ENCODE assay signal across 13 cellular contexts in the genomic region with DNA sequence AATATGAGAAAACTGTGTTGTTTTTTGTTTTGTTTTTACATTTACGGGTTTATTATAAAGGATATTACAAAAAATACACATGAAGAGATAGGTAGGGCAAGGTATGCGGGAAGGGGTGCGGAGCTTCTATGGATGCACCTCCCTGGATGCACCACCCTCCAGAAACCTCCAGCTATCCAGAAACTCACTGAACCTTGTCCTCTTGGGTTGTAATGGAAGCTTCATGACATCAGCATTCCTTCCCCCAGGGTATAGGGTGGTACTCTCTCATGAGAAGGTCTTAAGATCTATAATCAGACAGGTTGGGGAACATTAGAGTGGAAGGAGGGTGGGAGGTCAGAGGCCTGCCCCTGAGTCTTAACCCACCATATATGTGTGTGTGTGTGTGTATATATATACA. TPM values are rescaled to one million over a fixed set of nuclear protein-coding genes. Genes with fewer than 3 reads are reported as not detected.
DNase-seq lines count a peak whose midpoint lies in the region; ATAC-seq, FAIRE-seq and TF ChIP-seq lines count a peak whose summit lies in the region.
"Had no signal": no experiment of that assay in that cellular context is flagged by ENCODE, and none has a peak within 500 bp of the region (broad histone marks: within the 10 kb centered on the region; RNA-seq: fewer than 3 reads in every experiment).

No MANE protein-coding gene starts in this region.

- peaks cover 6% of the 10 kb centered on the region for H3K9me3 Mint-ChIP-seq in activated naive CD4-positive, alpha-beta T cell treated with anti-CD3 and anti-CD28 coated beads for 36 hours
- H3K9me3 Mint-ChIP-seq: GM23338 had no signal

- FAIRE-seq in GM12892 (lab: Jason Lieb, UNC) (peak; percentile 5), small intestine (lab: Jason Lieb, UNC) (no peak)
- FAIRE-seq: H54 had no signal

- no peak overlapping the region for H3K4me3 ChIP-seq in small intestine (ENCODE audit: low read depth in 1 of 2, low read length in 2 of 2)
- H3K4me3 ChIP-seq: BLaER1 treated with 17β-estradiol and CSF1 and Interleukin-3, amounts not matched to agents 10 nM and 100 nM; GM23338 had no signal

- H3K27ac Mint-ChIP-seq in activated naive CD4-positive, alpha-beta T cell treated with anti-CD3 and anti-CD28 coated beads for 36 hours: no peak overlapping the region
- H3K27ac Mint-ChIP-seq: B cell; CD8-positive, alpha-beta T cell; GM23338 had no signal

- no peaks in the 10 kb centered on the region for H3K4me1 ChIP-seq in small intestine (ENCODE audit: control insufficient read depth in 2 of 2, insufficient read depth in 1 of 2, low read depth in 1 of 2, low read length in 1 of 2)

- H3K9me3 ChIP-seq in small intestine (ENCODE audit: control insufficient read depth, low read depth): no peaks in the 10 kb centered on the region

- H3K36me3 ChIP-seq in small intestine (ENCODE audit: control insufficient read depth in 2 of 2, insufficient read depth in 2 of 2, low read length in 2 of 2): no peaks in the 10 kb centered on the region

- CTCF ChIA-PET in activated naive CD4-positive, alpha-beta T cell treated with anti-CD3 and anti-CD28 coated beads for 36 hours (lab: Charles Lee): no interaction called here

- intact Hi-C loops in left colon (cut with DNase I, micrococcal nuclease): no loop called here
- intact Hi-C loops in activated naive CD4-positive, alpha-beta T cell treated with anti-CD3 and anti-CD28 coated beads for 36 hours (cut with micrococcal nuclease): no loop called here

- no peaks in the 10 kb centered on the region for H3K36me3 Mint-ChIP-seq in activated naive CD4-positive, alpha-beta T cell treated with anti-CD3 and anti-CD28 coated beads for 36 hours (ENCODE audit: low read depth)
- H3K36me3 Mint-ChIP-seq: CD8-positive, alpha-beta T cell had no signal

- 80 to 90% (median 90%) methylated on average over 3 of the region's 3 CpGs for WGBS in small intestine, 3 donors

- no peak for TF ChIP-seq POLR2A in GM12892 (IDR thresholded peaks at IDR 0.05; ENCODE audit: low read depth, low read length)

- DNase-seq in GM12892 (ENCODE audit: insufficient read length) (no peak), left colon (no peak), small intestine (peak; percentile 20), DMS 273 (lab: John Stamatoyannopoulos, UW; ENCODE audit: unreplicated experiment) (no peak)
- no peak for DNase-seq in activated naive CD4-positive, alpha-beta T cell treated with anti-CD3 and anti-CD28 coated beads for 36 hours
- DNase-seq: CD8-positive, alpha-beta T cell; GDM1; HCEC 1CT had no signal

- peak; percentile 55 for ATAC-seq in left colon
- ATAC-seq in GM21526 (IDR thresholded peaks at IDR 0.05; ENCODE audit: low FRiP score, unreplicated experiment): no peak
- ATAC-seq: CD8-positive, alpha-beta T cell; GM23338 had no signal

- H3K4me1 Mint-ChIP-seq in activated naive CD4-positive, alpha-beta T cell treated with anti-CD3 and anti-CD28 coated beads for 36 hours (ENCODE audit: low read depth): no peaks in the 10 kb centered on the region

- peaks cover 10% of the 10 kb centered on the region for H3K27me3 Mint-ChIP-seq in activated naive CD4-positive, alpha-beta T cell treated with anti-CD3 and anti-CD28 coated beads for 36 hours (ENCODE audit: low read depth)
- H3K27me3 Mint-ChIP-seq: B cell had no signal

- H3K27me3 ChIP-seq in small intestine (ENCODE audit: control insufficient read depth in 2 of 2, insufficient read depth in 2 of 2, low read length in 2 of 2): no peaks in the 10 kb centered on the region
- H3K27me3 ChIP-seq: BLaER1 treated with 17β-estradiol and CSF1 and Interleukin-3, amounts not matched to agents 10 nM and 100 nM had no signal

- no peak overlapping the region for H3K27ac ChIP-seq in small intestine (ENCODE audit: low read depth in 1 of 2, low read length in 1 of 2)
- H3K27ac ChIP-seq: BLaER1 treated with 17β-estradiol and CSF1 and Interleukin-3, amounts not matched to agents 10 nM and 100 nM had no signal

- H3K4me3 Mint-ChIP-seq in activated naive CD4-positive, alpha-beta T cell treated with anti-CD3 and anti-CD28 coated beads for 36 hours: no peak overlapping the region
- H3K4me3 Mint-ChIP-seq: B cell; CD8-positive, alpha-beta T cell; GM23338 had no signal

RNA-seq across cellular contexts. Expression of a gene that starts 16.0 kb away (rescaled TPM):
- 11.4 TPM for polyA plus RNA-seq in GM12892 (2012; ENCODE audit: missing spikeins)
- total RNA-seq in left colon: 10 to 100 TPM; 12.9 to 15.1 TPM
- 1 to 10 TPM; 7.0 to 8.3 (median 7.0) TPM for polyA plus RNA-seq in small intestine
- 1 to 10 TPM; 2.5 to 2.6 TPM for total RNA-seq in activated naive CD4-positive, alpha-beta T cell treated with anti-CD3 and anti-CD28 coated beads for 36 hours

RNA-seq across cellular contexts. Expression of a gene that starts 44.7 kb away (rescaled TPM):
- polyA plus RNA-seq in GM12892 (2012; ENCODE audit: missing spikeins): 16.6 TPM
- total RNA-seq in left colon: 10 to 100 TPM; 26.0 to 32.8 TPM
- 10 to 100 TPM in 2 of 3 donors, 1 to 10 TPM in 1; 9.2 to 10.9 (median 10.8) TPM for polyA plus RNA-seq in small intestine
- 10 to 100 TPM; 15.5 to 15.8 TPM for total RNA-seq in activated naive CD4-positive, alpha-beta T cell treated with anti-CD3 and anti-CD28 coated beads for 36 hours
